Comparison of ENCODE assay signal across 1 cellular context in the genomic region with DNA sequence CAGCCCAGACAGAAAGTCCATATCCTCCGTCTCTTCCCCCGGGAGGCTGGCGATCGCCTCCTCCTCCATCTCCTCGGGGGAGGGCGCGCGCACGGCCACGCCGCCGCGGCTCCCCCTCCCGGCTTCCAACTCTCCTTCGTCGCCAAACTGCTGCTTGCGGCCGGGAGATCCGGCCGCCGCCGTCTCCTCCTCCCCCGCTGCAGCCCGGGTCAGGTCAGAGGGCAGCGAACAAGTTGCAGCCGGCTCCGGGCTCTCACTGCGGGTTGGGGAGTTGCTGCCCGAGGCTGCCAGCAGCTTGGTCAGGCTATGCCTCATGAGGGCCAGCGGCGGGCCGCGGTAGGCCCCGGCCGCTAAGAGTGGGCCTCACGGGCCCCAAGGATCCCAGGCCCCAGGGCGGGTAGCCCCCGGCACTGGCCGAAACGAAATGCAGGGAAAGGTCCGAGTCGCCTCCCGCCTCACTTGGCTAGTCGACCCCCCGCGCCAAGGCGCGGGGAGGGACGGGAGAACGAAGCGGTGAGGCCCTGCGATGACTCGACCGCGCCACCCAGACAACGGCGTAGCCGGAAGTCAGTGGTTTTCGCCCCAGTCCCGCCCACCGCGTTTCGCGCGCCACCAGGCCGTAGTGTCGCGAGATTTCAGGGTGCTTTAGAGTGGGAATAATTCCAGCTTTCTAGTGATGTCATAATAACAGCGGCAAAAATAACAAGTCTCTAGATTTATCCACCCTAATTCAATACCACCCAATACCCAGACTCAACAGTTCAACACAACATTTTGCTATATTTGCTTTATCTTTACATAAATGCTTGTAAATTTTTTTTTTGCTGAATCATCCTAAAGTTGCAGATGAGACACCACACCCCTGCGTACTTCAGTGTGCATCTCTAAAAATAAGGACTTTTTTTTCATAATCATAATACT.
TF ChIP-seq lines count a peak whose summit lies in the region.

A gene with protein sequence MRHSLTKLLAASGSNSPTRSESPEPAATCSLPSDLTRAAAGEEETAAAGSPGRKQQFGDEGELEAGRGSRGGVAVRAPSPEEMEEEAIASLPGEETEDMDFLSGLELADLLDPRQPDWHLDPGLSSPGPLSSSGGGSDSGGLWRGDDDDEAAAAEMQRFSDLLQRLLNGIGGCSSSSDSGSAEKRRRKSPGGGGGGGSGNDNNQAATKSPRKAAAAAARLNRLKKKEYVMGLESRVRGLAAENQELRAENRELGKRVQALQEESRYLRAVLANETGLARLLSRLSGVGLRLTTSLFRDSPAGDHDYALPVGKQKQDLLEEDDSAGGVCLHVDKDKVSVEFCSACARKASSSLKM (minus strand): TSS at position 569 of the 921 bp plus-strand sequence. CDS start 254 bp downstream, at position 315.

TF ChIP-seq in K562, 482 proteins besides CTCF, POLR2A, EP300 and RAD21 (continued from another document and continues in another):
- TF ChIP-seq, protein P1, sequence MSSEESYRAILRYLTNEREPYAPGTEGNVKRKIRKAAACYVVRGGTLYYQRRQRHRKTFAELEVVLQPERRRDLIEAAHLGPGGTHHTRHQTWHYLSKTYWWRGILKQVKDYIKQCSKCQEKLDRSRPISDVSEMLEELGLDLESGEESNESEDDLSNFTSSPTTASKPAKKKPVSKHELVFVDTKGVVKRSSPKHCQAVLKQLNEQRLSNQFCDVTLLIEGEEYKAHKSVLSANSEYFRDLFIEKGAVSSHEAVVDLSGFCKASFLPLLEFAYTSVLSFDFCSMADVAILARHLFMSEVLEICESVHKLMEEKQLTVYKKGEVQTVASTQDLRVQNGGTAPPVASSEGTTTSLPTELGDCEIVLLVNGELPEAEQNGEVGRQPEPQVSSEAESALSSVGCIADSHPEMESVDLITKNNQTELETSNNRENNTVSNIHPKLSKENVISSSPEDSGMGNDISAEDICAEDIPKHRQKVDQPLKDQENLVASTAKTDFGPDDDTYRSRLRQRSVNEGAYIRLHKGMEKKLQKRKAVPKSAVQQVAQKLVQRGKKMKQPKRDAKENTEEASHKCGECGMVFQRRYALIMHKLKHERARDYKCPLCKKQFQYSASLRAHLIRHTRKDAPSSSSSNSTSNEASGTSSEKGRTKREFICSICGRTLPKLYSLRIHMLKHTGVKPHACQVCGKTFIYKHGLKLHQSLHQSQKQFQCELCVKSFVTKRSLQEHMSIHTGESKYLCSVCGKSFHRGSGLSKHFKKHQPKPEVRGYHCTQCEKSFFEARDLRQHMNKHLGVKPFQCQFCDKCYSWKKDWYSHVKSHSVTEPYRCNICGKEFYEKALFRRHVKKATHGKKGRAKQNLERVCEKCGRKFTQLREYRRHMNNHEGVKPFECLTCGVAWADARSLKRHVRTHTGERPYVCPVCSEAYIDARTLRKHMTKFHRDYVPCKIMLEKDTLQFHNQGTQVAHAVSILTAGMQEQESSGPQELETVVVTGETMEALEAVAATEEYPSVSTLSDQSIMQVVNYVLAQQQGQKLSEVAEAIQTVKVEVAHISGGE (CRISPR knock-in tag; IDR thresholded peaks at IDR 0.05) = 0 out of 6 replicates have a peak, but pooled peaks of 1 of the 3 experiments have one; percentile 31
- TF ChIP-seq ZNF830 (CRISPR knock-in tag; IDR thresholded peaks at IDR 0.05) (peak; percentile 91; the same call in 1 of the 2 replicates), TAF1 (IDR thresholded peaks at IDR 0.05; ENCODE audit: control insufficient read depth, extremely low read depth, insufficient read depth, low read length, severe bottlenecking) (peak; percentile 69), MEF2D (tag; conservative IDR thresholded peaks at IDR 0.05; ENCODE audit: low read depth) (no peak), ZBTB7A (IDR thresholded peaks at IDR 0.05; ENCODE audit: borderline replicate concordance, control insufficient read depth, low read depth, low read length) (peak; percentile 67; the same call in 1 of the 2 replicates), PCBP2 (IDR thresholded peaks at IDR 0.05; ENCODE audit: low read depth, low read length, poor library complexity, severe bottlenecking) (no peak), SRSF9 (IDR thresholded peaks at IDR 0.05; ENCODE audit: borderline replicate concordance, low read depth, low read length) (no peak), SREBF2 (CRISPR knock-in tag; IDR thresholded peaks at IDR 0.05) (no peak), RBM14 (IDR thresholded peaks at IDR 0.05; ENCODE audit: borderline replicate concordance, insufficient read depth, low read depth, low read length) (peak; percentile 95; the same call in 1 of the 2 replicates), CBFB (CRISPR knock-in tag; IDR thresholded peaks at IDR 0.05) (peak; percentile 69; the same call in 1 of the 2 replicates), ZNF780A (CRISPR knock-in tag; IDR thresholded peaks at IDR 0.05) (no peak), LARP7 (IDR thresholded peaks at IDR 0.05) (no peak), MAFK (IDR thresholded peaks at IDR 0.05; ENCODE audit: low read length) (peak; percentile 97), YY1 (IDR thresholded peaks at IDR 0.05; ENCODE audit: borderline replicate concordance in 1 of 3, control insufficient read depth in 1 of 3, extremely low read depth in 1 of 3, insufficient read depth in 3 of 3, insufficient read length in 1 of 3, insufficient replicate concordance in 2 of 3, low read depth in 1 of 3, low read length in 2 of 3) (peak in 1 of 3 experiments; percentile 25), POU5F1 (IDR thresholded peaks at IDR 0.05; ENCODE audit: borderline replicate concordance, low read depth, low read length, partially characterized antibody) (no peak), NUFIP1 (IDR thresholded peaks at IDR 0.05; ENCODE audit: partially characterized antibody) (peak; percentile 51), STAT5B (CRISPR knock-in tag; IDR thresholded peaks at IDR 0.05) (no peak), SRSF3 (IDR thresholded peaks at IDR 0.05; ENCODE audit: insufficient read depth, low read length) (0 out of 2 replicates have a peak, but pooled peaks have one; percentile 7), ESRRB (CRISPR knock-in tag; IDR thresholded peaks at IDR 0.05; ENCODE audit: borderline replicate concordance) (no peak), NFIC (IDR thresholded peaks at IDR 0.05) (peak; percentile 60), GABPA (tag; conservative IDR thresholded peaks at IDR 0.05; ENCODE audit: low read depth) (peak; percentile 90)
- TF ChIP-seq, protein P2, sequence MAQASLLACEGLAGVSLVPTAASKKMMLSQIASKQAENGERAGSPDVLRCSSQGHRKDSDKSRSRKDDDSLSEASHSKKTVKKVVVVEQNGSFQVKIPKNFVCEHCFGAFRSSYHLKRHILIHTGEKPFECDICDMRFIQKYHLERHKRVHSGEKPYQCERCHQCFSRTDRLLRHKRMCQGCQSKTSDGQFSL (CRISPR knock-in tag; IDR thresholded peaks at IDR 0.05) = 0 out of 2 replicates have a peak, but pooled peaks have one; percentile 23
- TF ChIP-seq, protein P2 (tag; IDR thresholded peaks at IDR 0.05) = no peak
- TF ChIP-seq, protein P3, sequence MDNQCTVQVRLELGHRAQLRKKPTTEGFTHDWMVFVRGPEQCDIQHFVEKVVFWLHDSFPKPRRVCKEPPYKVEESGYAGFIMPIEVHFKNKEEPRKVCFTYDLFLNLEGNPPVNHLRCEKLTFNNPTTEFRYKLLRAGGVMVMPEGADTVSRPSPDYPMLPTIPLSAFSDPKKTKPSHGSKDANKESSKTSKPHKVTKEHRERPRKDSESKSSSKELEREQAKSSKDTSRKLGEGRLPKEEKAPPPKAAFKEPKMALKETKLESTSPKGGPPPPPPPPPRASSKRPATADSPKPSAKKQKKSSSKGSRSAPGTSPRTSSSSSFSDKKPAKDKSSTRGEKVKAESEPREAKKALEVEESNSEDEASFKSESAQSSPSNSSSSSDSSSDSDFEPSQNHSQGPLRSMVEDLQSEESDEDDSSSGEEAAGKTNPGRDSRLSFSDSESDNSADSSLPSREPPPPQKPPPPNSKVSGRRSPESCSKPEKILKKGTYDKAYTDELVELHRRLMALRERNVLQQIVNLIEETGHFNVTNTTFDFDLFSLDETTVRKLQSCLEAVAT (IDR thresholded peaks at IDR 0.05) = peak; percentile 42 to 50; a peak in 2 of 4 replicates
- TF ChIP-seq, protein P4, sequence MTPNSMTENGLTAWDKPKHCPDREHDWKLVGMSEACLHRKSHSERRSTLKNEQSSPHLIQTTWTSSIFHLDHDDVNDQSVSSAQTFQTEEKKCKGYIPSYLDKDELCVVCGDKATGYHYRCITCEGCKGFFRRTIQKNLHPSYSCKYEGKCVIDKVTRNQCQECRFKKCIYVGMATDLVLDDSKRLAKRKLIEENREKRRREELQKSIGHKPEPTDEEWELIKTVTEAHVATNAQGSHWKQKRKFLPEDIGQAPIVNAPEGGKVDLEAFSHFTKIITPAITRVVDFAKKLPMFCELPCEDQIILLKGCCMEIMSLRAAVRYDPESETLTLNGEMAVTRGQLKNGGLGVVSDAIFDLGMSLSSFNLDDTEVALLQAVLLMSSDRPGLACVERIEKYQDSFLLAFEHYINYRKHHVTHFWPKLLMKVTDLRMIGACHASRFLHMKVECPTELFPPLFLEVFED (CRISPR knock-in tag; conservative IDR thresholded peaks at IDR 0.05) = no peak
- TF ChIP-seq, protein P5, sequence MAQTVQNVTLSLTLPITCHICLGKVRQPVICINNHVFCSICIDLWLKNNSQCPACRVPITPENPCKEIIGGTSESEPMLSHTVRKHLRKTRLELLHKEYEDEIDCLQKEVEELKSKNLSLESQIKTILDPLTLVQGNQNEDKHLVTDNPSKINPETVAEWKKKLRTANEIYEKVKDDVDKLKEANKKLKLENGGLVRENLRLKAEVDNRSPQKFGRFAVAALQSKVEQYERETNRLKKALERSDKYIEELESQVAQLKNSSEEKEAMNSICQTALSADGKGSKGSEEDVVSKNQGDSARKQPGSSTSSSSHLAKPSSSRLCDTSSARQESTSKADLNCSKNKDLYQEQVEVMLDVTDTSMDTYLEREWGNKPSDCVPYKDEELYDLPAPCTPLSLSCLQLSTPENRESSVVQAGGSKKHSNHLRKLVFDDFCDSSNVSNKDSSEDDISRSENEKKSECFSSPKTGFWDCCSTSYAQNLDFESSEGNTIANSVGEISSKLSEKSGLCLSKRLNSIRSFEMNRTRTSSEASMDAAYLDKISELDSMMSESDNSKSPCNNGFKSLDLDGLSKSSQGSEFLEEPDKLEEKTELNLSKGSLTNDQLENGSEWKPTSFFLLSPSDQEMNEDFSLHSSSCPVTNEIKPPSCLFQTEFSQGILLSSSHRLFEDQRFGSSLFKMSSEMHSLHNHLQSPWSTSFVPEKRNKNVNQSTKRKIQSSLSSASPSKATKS (CRISPR knock-in tag; IDR thresholded peaks at IDR 0.05) = no peak
- TF ChIP-seq, protein P6, sequence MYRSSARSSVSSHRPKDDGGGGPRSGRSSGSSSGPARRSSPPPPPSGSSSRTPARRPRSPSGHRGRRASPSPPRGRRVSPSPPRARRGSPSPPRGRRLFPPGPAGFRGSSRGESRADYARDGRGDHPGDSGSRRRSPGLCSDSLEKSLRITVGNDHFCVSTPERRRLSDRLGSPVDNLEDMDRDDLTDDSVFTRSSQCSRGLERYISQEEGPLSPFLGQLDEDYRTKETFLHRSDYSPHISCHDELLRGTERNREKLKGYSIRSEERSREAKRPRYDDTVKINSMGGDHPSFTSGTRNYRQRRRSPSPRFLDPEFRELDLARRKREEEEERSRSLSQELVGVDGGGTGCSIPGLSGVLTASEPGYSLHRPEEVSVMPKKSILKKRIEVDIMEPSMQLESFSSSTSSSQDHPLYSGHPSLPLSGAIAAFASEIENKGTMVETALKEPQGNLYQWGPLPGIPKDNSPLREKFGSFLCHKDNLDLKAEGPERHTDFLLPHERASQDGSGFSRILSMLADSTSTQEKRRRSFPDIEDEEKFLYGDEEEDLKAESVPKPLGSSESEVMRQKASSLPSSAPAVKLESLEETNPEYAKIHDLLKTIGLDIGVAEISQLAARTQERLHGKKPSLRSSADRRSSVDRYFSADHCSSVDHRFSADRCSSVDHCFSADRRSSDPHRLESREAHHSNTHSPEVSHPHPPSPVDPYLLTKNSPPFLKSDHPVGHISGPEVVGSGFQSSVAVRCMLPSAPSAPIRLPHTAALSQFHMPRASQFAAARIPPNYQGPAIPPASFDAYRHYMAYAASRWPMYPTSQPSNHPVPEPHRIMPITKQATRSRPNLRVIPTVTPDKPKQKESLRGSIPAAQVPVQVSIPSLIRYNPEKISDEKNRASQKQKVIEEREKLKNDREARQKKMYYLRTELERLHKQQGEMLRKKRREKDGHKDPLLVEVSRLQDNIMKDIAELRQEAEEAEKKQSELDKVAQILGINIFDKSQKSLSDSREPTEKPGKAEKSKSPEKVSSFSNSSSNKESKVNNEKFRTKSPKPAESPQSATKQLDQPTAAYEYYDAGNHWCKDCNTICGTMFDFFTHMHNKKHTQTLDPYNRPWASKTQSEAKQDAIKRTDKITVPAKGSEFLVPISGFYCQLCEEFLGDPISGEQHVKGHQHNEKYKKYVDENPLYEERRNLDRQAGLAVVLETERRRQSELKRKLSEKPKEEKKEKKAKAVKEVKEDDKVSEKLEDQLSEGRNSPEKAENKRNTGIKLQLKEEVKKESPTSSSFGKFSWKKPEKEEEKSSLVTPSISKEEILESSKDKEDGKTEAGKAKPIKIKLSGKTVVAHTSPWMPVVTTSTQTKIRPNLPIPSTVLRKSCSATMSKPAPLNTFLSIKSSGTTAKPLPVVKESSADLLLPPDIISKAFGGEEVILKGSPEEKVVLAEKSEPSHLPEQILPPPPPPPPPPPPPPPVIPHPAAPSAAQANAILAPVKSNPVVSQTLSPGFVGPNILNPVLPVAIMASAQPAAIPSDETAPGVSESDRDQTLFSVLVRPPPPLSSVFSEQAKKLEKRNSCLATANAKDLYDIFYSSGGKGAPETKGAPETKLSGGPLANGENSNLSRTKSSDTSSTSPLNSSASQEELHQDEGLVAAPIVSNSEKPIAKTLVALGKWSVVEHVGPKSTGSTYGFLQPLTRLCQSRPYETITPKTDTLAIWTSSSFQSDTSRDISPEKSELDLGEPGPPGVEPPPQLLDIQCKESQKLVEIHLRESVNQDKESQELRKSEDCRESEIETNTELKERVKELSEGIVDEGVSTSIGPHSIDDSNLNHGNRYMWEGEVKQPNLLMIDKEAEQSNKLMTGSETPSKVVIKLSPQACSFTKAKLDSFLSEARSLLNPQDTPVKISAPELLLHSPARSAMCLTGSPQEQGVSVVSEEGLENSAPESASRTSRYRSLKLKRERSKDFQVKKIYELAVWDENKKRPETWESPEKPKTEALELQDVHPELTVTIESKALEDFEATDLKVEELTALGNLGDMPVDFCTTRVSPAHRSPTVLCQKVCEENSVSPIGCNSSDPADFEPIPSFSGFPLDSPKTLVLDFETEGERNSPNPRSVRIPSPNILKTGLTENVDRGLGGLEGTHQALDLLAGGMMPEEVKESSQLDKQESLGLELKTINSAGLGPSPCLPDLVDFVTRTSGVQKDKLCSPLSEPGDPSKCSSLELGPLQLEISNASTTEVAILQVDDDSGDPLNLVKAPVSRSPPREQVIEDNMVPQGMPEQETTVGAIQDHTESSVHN (IDR thresholded peaks at IDR 0.05; ENCODE audit: borderline replicate concordance in 1 of 2, low read depth in 1 of 2) = 0 out of 4 replicates have a peak, but pooled peaks of 1 of the 2 experiments have one; percentile 9
- TF ChIP-seq, protein P7, sequence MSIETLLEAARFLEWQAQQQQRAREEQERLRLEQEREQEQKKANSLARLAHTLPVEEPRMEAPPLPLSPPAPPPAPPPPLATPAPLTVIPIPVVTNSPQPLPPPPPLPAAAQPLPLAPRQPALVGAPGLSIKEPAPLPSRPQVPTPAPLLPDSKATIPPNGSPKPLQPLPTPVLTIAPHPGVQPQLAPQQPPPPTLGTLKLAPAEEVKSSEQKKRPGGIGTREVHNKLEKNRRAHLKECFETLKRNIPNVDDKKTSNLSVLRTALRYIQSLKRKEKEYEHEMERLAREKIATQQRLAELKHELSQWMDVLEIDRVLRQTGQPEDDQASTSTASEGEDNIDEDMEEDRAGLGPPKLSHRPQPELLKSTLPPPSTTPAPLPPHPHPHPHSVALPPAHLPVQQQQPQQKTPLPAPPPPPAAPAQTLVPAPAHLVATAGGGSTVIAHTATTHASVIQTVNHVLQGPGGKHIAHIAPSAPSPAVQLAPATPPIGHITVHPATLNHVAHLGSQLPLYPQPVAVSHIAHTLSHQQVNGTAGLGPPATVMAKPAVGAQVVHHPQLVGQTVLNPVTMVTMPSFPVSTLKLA (conservative IDR thresholded peaks at IDR 0.05) = peak; percentile 56 to 57; a peak in 3 of 4 replicates
